26 cellular contexts compared by ENCODE assay signal in the genomic region with DNA sequence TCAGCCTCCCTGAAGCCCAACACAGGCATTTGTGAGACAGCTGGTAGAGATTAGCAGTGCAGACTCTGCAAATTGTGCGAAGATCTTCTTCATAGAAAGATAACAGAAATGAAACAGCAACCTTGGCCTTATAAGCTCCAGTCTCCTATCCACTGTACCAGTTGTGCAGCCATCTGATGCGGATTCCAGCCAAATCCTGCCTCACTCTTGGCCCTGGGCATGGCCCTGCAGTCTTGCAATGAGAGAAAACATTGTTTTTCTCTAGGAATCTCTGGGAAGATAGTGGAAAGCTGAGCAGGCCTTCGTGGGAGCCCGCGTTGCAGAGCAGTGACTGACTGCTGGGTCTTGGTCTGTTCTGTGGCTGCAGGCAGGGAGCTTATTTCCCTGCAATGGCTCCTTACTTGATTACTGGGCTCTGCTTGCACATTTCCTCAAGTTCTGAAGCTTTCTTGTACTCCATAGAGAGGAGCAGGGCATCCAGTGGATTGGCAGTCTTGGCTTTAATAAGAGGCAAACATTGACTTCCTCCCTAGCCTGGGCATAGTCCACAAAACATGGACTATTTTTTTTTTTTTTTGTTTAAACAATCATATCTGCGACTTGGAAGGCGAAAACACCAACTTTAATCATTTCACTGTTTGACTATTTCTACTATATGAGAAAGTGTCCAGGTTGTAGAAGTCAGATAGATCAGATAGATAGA.
DNase-seq lines count a peak whose midpoint lies in the region; ATAC-seq and TF ChIP-seq lines count a peak whose summit lies in the region.
"Had no signal": no experiment of that assay in that cellular context is flagged by ENCODE, and none has a peak within 500 bp of the region (broad histone marks: within the 10 kb centered on the region; RNA-seq: fewer than 3 reads in every experiment).

No MANE protein-coding gene starts in this region.

- no peak overlapping the region for H3K9ac ChIP-seq in OCI-LY3 (ENCODE audit: low read length)
- no peak overlapping the region for H3K9ac ChIP-seq in smooth muscle cell (ENCODE audit: low read depth)
- no peak overlapping the region for H3K9ac ChIP-seq in colonic mucosa (ENCODE audit: low read depth in 2 of 2, low read length in 2 of 2)
- H3K9ac ChIP-seq: BLaER1 treated with 17β-estradiol and CSF1 and Interleukin-3, amounts not matched to agents 10 nM and 100 nM; KMS-11; SK-N-SH had no signal

- H3K36me3 ChIP-seq in OCI-LY3 (replicated peaks; ENCODE audit: low read depth, low read length) (no peaks in the 10 kb centered on the region), mucosa of descending colon (ENCODE audit: low read depth) (no peaks in the 10 kb centered on the region), smooth muscle cell (ENCODE audit: low read depth) (no peaks in the 10 kb centered on the region), colonic mucosa (no peaks in the 10 kb centered on the region)
- H3K36me3 ChIP-seq: BLaER1 treated with 17β-estradiol and CSF1 and Interleukin-3, amounts not matched to agents 10 nM and 100 nM had no signal

- 49% methylated on average over 7 of the region's 7 CpGs for WGBS in smooth muscle cell (ENCODE audit: low lambda C conversion rate)

- H3K27ac ChIP-seq in OCI-LY3 (ENCODE audit: low read length) = no peak overlapping the region
- no peak overlapping the region for H3K27ac ChIP-seq in smooth muscle cell (ENCODE audit: low read depth)
- H3K27ac ChIP-seq in colonic mucosa = no peak overlapping the region
- H3K27ac ChIP-seq: BLaER1 treated with 17β-estradiol and CSF1 and Interleukin-3, amounts not matched to agents 10 nM and 100 nM; KMS-11 had no signal

- H3K27me3 ChIP-seq in OCI-LY3 (ENCODE audit: low read depth, low read length) (peaks cover 7% of the 10 kb centered on the region; the same call in 1 of the 2 replicates), smooth muscle cell (ENCODE audit: low read depth) (no peaks in the 10 kb centered on the region), colonic mucosa (no peaks in the 10 kb centered on the region)
- H3K27me3 ChIP-seq: BLaER1 treated with 17β-estradiol and CSF1 and Interleukin-3, amounts not matched to agents 10 nM and 100 nM had no signal

- ATAC-seq in mucosa of descending colon = peak; percentile 56
- ATAC-seq: GM23338 had no signal

- intact Hi-C loops in mucosa of descending colon (cut with DNase I, micrococcal nuclease) (no loop called here), colonic mucosa (cut with DNase I) (no loop called here)

- H3K79me2 ChIP-seq in OCI-LY3 (ENCODE audit: low read length) (no peaks in the 10 kb centered on the region), smooth muscle cell (ENCODE audit: low read depth) (no peaks in the 10 kb centered on the region)

- TF ChIP-seq CTCF in OCI-LY3 (IDR thresholded peaks at IDR 0.05; ENCODE audit: low read depth, low read length) (no peak), mucosa of descending colon (IDR thresholded peaks at IDR 0.05) (no peak), smooth muscle cell (IDR thresholded peaks at IDR 0.05; ENCODE audit: borderline replicate concordance, insufficient read depth, poor library complexity, severe bottlenecking) (no peak), colonic mucosa (IDR thresholded peaks at IDR 0.05) (no peak)

- H3F3A ChIP-seq in smooth muscle cell (ENCODE audit: low read depth) = peaks cover 8% of the 10 kb centered on the region

- DNase-seq in globus pallidus (ENCODE audit: low spot score) (peak; percentile 3), mucosa of descending colon (peak in 1 of 3 donors; percentile 8), smooth muscle cell (lab: John Stamatoyannopoulos, UW; ENCODE audit: unreplicated experiment) (no peak), AG08396 (ENCODE audit: low spot score) (no peak), colonic mucosa (no peak), HK-2 (ENCODE audit: unreplicated experiment) (no peak)
- DNase-seq in activated naive CD4-positive, alpha-beta T cell treated with anti-CD3 and anti-CD28 coated beads, Interleukin-2, amount 50 U/mL, for 16 hours = no peak
- DNase-seq: AML-193; CD4-positive, alpha-beta T cell; COR-L47; H9; NCI-H1092; NCI-H1417 treated with DMSO at 0.1 percent for 48 hours; NCI-H1694 treated with DMSO at 0.1 percent for 48 hours; NCI-H2081 treated with DMSO at 0.1 percent for 48 hours; NCI-H2171; NCI-H226; NCI-H510A; NCI-H69; OCI-M1; SIG-M5; SK-N-SH had no signal

- H3K4me1 ChIP-seq in OCI-LY3 (ENCODE audit: low read length) = peaks cover 9% of the 10 kb centered on the region
- H3K4me1 ChIP-seq in mucosa of descending colon (ENCODE audit: low read depth) = peaks cover 3% of the 10 kb centered on the region
- H3K4me1 ChIP-seq in smooth muscle cell (ENCODE audit: low read depth) = no peaks in the 10 kb centered on the region
- H3K4me1 ChIP-seq in colonic mucosa = no peaks in the 10 kb centered on the region
- H3K4me1 ChIP-seq: BLaER1 treated with 17β-estradiol and CSF1 and Interleukin-3, amounts not matched to agents 10 nM and 100 nM had no signal

- H3K4me3 ChIP-seq in OCI-LY3 (ENCODE audit: low read length) (no peak overlapping the region), mucosa of descending colon (no peak overlapping the region), smooth muscle cell (no peak overlapping the region), colonic mucosa (no peak overlapping the region)
- H3K4me3 ChIP-seq: BLaER1 treated with 17β-estradiol and CSF1 and Interleukin-3, amounts not matched to agents 10 nM and 100 nM; GM23338 had no signal

- no peaks in the 10 kb centered on the region for H4K20me1 ChIP-seq in OCI-LY3 (ENCODE audit: insufficient read depth, low read length)
- no peaks in the 10 kb centered on the region for H4K20me1 ChIP-seq in smooth muscle cell (ENCODE audit: low read depth)
- H4K20me1 ChIP-seq: BLaER1 treated with 17β-estradiol and CSF1 and Interleukin-3, amounts not matched to agents 10 nM and 100 nM had no signal

- no peaks in the 10 kb centered on the region for H3K9me3 ChIP-seq in OCI-LY3 (ENCODE audit: insufficient read depth, low read length)
- no peaks in the 10 kb centered on the region for H3K9me3 ChIP-seq in mucosa of descending colon
- no peaks in the 10 kb centered on the region for H3K9me3 ChIP-seq in smooth muscle cell (replicated peaks; ENCODE audit: low read depth)
- H3K9me3 ChIP-seq in colonic mucosa = no peaks in the 10 kb centered on the region
- H3K9me3 ChIP-seq: BLaER1 treated with 17β-estradiol and CSF1 and Interleukin-3, amounts not matched to agents 10 nM and 100 nM; SK-N-SH had no signal

- H2AFZ ChIP-seq in OCI-LY3 (ENCODE audit: low read depth, low read length) (no peak overlapping the region), smooth muscle cell (ENCODE audit: low read depth) (peak overlapping the region; percentile 49)
- H2AFZ ChIP-seq: GM23338 had no signal

- peak overlapping the region; percentile 2; the same call in 1 of the 2 replicates for H3K4me2 ChIP-seq in OCI-LY3 (ENCODE audit: low read length)
- peak overlapping the region; percentile 35 for H3K4me2 ChIP-seq in smooth muscle cell
- H3K4me2 ChIP-seq: BLaER1 treated with 17β-estradiol and CSF1 and Interleukin-3, amounts not matched to agents 10 nM and 100 nM; GM23338; KMS-11; SK-N-SH had no signal
